ENCODE assay signal across 29 cellular contexts in the genomic region with DNA sequence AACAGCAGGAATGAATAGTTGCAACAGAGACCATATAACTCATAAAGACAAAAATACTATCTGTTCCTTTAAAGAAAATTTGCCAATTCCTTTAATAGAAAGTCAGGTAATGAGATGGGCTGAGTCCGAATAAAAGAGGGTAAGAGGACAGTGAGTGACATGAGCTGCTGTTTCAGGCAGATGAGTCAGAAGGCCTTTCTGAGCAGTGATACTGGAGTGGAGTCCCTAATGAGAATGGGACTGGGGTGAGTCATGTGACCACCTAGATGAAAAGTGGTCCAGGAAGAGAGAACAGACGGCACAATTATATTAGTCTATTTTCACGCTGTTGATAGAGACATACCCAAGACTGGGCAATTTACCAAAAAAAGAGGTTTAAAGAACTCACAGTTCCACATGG.
"Had no signal": no experiment of that assay in that cellular context is flagged by ENCODE, and none has a peak within 500 bp of the region (broad histone marks: within the 10 kb centered on the region; RNA-seq: fewer than 3 reads in every experiment).

No MANE protein-coding gene starts in this region.

- H3K36me3 Mint-ChIP-seq: natural killer cell; neural progenitor cell; stimulated activated effector memory CD8-positive, alpha-beta T cell treated with anti-CD3 and anti-CD28 coated beads, Interleukin-12 subunit alpha, Interleukin-12 subunit beta, amount 100 ng/mL, for 72 hours; stimulated activated naive B cell treated with anti-CD40 and anti-IgM and Interleukin-4, amounts not matched to agents 10 μg/mL and 1 μg/mL and 100 μg/mL, for 72 hours had no signal

- DNase-seq: natural killer cell; occipital lobe; ovary; posterior cingulate gyrus; psoas muscle; right cardiac atrium; right lobe of liver; sigmoid colon; spleen; stimulated activated CD4-positive, alpha-beta T cell treated with anti-CD3 and anti-CD28 coated beads, Interleukin-12 subunit alpha, Interleukin-12 subunit beta, amount 100 ng/mL, for 4 hours; stimulated activated CD4-positive, alpha-beta T cell treated with anti-CD3 and anti-CD28 coated beads, Interleukin-1b, Interleukin-23, amount 100 ng/mL, for 48 hours; stimulated activated CD4-positive, alpha-beta T cell treated with anti-CD3 and anti-CD28 coated beads, Interleukin-4, amount 100 ng/mL, for 24 hours; stimulated activated naive B cell treated with anti-CD40 and anti-IgM and Interleukin-4, amounts not matched to agents 10 μg/mL and 1 μg/mL and 100 μg/mL, for 72 hours; stimulated activated naive CD4-positive, alpha-beta T cell treated with Interleukin-2 at 50 U/mL for 16 hours; stomach; thyroid gland; trophoblast cell; upper lobe of left lung had no signal

- H3K27ac Mint-ChIP-seq: natural killer cell; nephron; neural progenitor cell; progenitor cell of endocrine pancreas; stimulated activated effector memory CD8-positive, alpha-beta T cell treated with anti-CD3 and anti-CD28 coated beads, Interleukin-12 subunit alpha, Interleukin-12 subunit beta, amount 100 ng/mL, for 72 hours; stimulated activated naive B cell treated with anti-CD40 and anti-IgM and Interleukin-4, amounts not matched to agents 10 μg/mL and 1 μg/mL and 100 μg/mL, for 72 hours; stimulated activated naive CD8-positive, alpha-beta T cell treated with anti-CD3 and anti-CD28 coated beads, Interleukin-15, Interleukin-2, amounts not matched to agents 100 ng/mL and 50 ng/mL, for 24 hours had no signal

- H2AFZ ChIP-seq: neural progenitor cell, parathyroid adenoma had no signal

- H3K27me3 ChIP-seq: neural progenitor cell, ovary, right lobe of liver, sigmoid colon, spleen, stomach, thyroid gland, tibial nerve, upper lobe of left lung, vagina had no signal

- H3K4me1 ChIP-seq: neural progenitor cell, parathyroid adenoma, psoas muscle, right lobe of liver, sigmoid colon, spleen, stomach, thyroid gland, tibial nerve, upper lobe of left lung, vagina had no signal

- H3K9me3 ChIP-seq: ovary, right lobe of liver, thoracic aorta, thyroid gland, upper lobe of left lung, vagina had no signal

- H3K4me1 Mint-ChIP-seq: natural killer cell; nephron; neural progenitor cell; stimulated activated effector memory CD8-positive, alpha-beta T cell treated with anti-CD3 and anti-CD28 coated beads, Interleukin-12 subunit alpha, Interleukin-12 subunit beta, amount 100 ng/mL, for 72 hours; stimulated activated naive B cell treated with anti-CD40 and anti-IgM and Interleukin-4, amounts not matched to agents 10 μg/mL and 1 μg/mL and 100 μg/mL, for 72 hours had no signal

- H3K4me3 ChIP-seq: neural progenitor cell, ovary, psoas muscle, right lobe of liver, sigmoid colon, skin epidermis, smooth muscle cell, spleen, stomach, thoracic aorta, thyroid gland, tibial nerve, upper lobe of left lung, vagina had no signal

- H3K4me2 ChIP-seq: neural progenitor cell, smooth muscle cell had no signal

- H3K36me3 ChIP-seq: neural progenitor cell, ovary, right lobe of liver, sigmoid colon, spleen, stomach, thoracic aorta, thyroid gland, tibial nerve, upper lobe of left lung, vagina had no signal

- H3K9ac ChIP-seq: neural progenitor cell, parathyroid adenoma had no signal

- H3K27ac ChIP-seq: neural progenitor cell, ovary, parathyroid adenoma, psoas muscle, right lobe of liver, sigmoid colon, skin epidermis, spleen, stomach, thoracic aorta, thyroid gland, tibial nerve, upper lobe of left lung, vagina had no signal

- H3K79me2 ChIP-seq: parathyroid adenoma had no signal

- H3K4me3 Mint-ChIP-seq: natural killer cell; nephron; neural progenitor cell; stimulated activated effector memory CD8-positive, alpha-beta T cell treated with anti-CD3 and anti-CD28 coated beads, Interleukin-12 subunit alpha, Interleukin-12 subunit beta, amount 100 ng/mL, for 72 hours; stimulated activated naive B cell treated with anti-CD40 and anti-IgM and Interleukin-4, amounts not matched to agents 10 μg/mL and 1 μg/mL and 100 μg/mL, for 72 hours; stimulated activated naive CD8-positive, alpha-beta T cell treated with anti-CD3 and anti-CD28 coated beads, Interleukin-15, Interleukin-2, amounts not matched to agents 100 ng/mL and 50 ng/mL, for 24 hours had no signal

- H3K27me3 Mint-ChIP-seq: progenitor cell of endocrine pancreas; stimulated activated naive B cell treated with anti-CD40 and anti-IgM and Interleukin-4, amounts not matched to agents 10 μg/mL and 1 μg/mL and 100 μg/mL, for 72 hours; stimulated activated naive CD8-positive, alpha-beta T cell treated with anti-CD3 and anti-CD28 coated beads, Interleukin-15, Interleukin-2, amounts not matched to agents 100 ng/mL and 50 ng/mL, for 24 hours had no signal
